11 cellular contexts compared by ENCODE assay signal in the genomic region with DNA sequence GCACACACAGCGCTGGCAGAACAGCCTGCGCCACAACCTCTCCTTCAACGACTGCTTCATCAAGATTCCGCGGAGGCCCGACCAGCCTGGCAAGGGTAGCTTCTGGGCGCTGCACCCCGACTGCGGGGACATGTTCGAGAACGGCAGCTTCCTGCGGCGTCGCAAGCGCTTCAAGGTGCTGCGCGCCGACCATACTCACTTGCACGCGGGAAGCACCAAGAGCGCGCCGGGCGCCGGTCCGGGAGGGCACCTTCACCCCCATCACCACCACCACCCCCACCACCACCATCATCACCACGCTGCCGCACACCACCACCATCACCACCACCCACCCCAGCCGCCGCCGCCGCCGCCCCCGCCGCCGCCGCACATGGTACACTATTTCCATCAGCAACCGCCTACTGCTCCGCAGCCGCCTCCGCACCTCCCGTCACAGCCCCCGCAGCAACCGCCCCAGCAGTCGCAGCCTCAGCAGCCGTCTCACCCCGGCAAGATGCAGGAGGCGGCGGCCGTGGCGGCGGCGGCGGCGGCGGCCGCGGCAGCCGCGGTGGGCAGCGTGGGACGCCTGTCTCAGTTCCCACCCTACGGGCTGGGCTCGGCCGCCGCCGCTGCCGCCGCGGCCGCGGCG. TPM values are rescaled to one million over a fixed set of nuclear protein-coding genes. Genes with fewer than 3 reads are reported as not detected.
DNase-seq lines count a peak whose midpoint lies in the region; ATAC-seq lines count a peak whose summit lies in the region.
"Had no signal": no experiment of that assay in that cellular context is flagged by ENCODE, and none has a peak within 500 bp of the region (broad histone marks: within the 10 kb centered on the region; RNA-seq: fewer than 3 reads in every experiment).

No MANE protein-coding gene starts in this region.

- peaks cover 11% of the 10 kb centered on the region for H3K36me3 Mint-ChIP-seq in activated naive CD4-positive, alpha-beta T cell treated with anti-CD3 and anti-CD28 coated beads, Interleukin-2, amount 10 ng/mL, durations not matched to agents 7 days and 5 days
- H3K36me3 Mint-ChIP-seq in activated CD4-positive, alpha-beta T cell treated with anti-CD3 and anti-CD28 coated beads, Interleukin-2, amount 10 ng/mL, durations not matched to agents 7 days and 5 days (ENCODE audit: low read depth), result peaks cover 8% of the 10 kb centered on the region
- H3K36me3 Mint-ChIP-seq in stimulated activated naive B cell treated with anti-CD40 and anti-IgM and Interleukin-4, amounts not matched to agents 10 μg/mL and 1 μg/mL and 100 μg/mL, for 72 hours, result peaks cover 7 to 17% of the 10 kb centered on the region in 2 donors

- POLR2A ChIA-PET in activated CD4-positive, alpha-beta T cell treated with anti-CD3 and anti-CD28 coated beads, Interleukin-2, amount 10 ng/mL, durations not matched to agents 7 days and 5 days (lab: Charles Lee), result no interaction called here

- H3K9me3 ChIP-seq in iPS-15b (ENCODE audit: control insufficient read depth, insufficient read depth, low read length), result no peaks in the 10 kb centered on the region
- H3K9me3 ChIP-seq: left lung had no signal

- no peaks in the 10 kb centered on the region for H3K36me3 ChIP-seq in iPS-15b (ENCODE audit: control insufficient read depth, insufficient read depth, low read length)
- H3K36me3 ChIP-seq: left lung had no signal

- H3K4me3 ChIP-seq in iPS-15b (ENCODE audit: low read depth, low read length), result peak overlapping the region; percentile 64

- H3K9ac ChIP-seq in iPS-15b (ENCODE audit: low read depth, low read length), result no peak overlapping the region

- H3K4me3 Mint-ChIP-seq in activated naive CD4-positive, alpha-beta T cell treated with anti-CD3 and anti-CD28 coated beads, Interleukin-2, amount 10 ng/mL, durations not matched to agents 7 days and 5 days, result peak overlapping the region; percentile 31
- peak overlapping the region; percentile 11 for H3K4me3 Mint-ChIP-seq in activated CD4-positive, alpha-beta T cell treated with anti-CD3 and anti-CD28 coated beads, Interleukin-2, amount 10 ng/mL, durations not matched to agents 7 days and 5 days
- peak overlapping the region; percentile 44 to 66 for H3K4me3 Mint-ChIP-seq in stimulated activated naive B cell treated with anti-CD40 and anti-IgM and Interleukin-4, amounts not matched to agents 10 μg/mL and 1 μg/mL and 100 μg/mL, for 72 hours
- H3K4me3 Mint-ChIP-seq: central memory CD8-positive, alpha-beta T cell had no signal

- ATAC-seq in stimulated activated naive B cell treated with anti-CD40 and anti-IgM and Interleukin-4, amounts not matched to agents 10 μg/mL and 1 μg/mL and 100 μg/mL, for 72 hours (replicated peaks), result no peak
- ATAC-seq in GM19395 (IDR thresholded peaks at IDR 0.05; ENCODE audit: unreplicated experiment), result no peak

- H3K4me1 ChIP-seq in iPS-15b (ENCODE audit: control insufficient read depth, insufficient read depth, low read length), result peaks cover 24% of the 10 kb centered on the region

- H3K9me3 Mint-ChIP-seq in activated naive CD4-positive, alpha-beta T cell treated with anti-CD3 and anti-CD28 coated beads, Interleukin-2, amount 10 ng/mL, durations not matched to agents 7 days and 5 days, result no peaks in the 10 kb centered on the region
- H3K9me3 Mint-ChIP-seq in activated CD4-positive, alpha-beta T cell treated with anti-CD3 and anti-CD28 coated beads, Interleukin-2, amount 10 ng/mL, durations not matched to agents 7 days and 5 days, result no peaks in the 10 kb centered on the region
- peaks cover 0 to 4% of the 10 kb centered on the region in 2 donors for H3K9me3 Mint-ChIP-seq in stimulated activated naive B cell treated with anti-CD40 and anti-IgM and Interleukin-4, amounts not matched to agents 10 μg/mL and 1 μg/mL and 100 μg/mL, for 72 hours
- H3K9me3 Mint-ChIP-seq: central memory CD8-positive, alpha-beta T cell had no signal

- peak overlapping the region; percentile 37 for H3K27ac Mint-ChIP-seq in activated naive CD4-positive, alpha-beta T cell treated with anti-CD3 and anti-CD28 coated beads, Interleukin-2, amount 10 ng/mL, durations not matched to agents 7 days and 5 days
- peak overlapping the region; percentile 69 for H3K27ac Mint-ChIP-seq in activated CD4-positive, alpha-beta T cell treated with anti-CD3 and anti-CD28 coated beads, Interleukin-2, amount 10 ng/mL, durations not matched to agents 7 days and 5 days
- H3K27ac Mint-ChIP-seq in stimulated activated naive B cell treated with anti-CD40 and anti-IgM and Interleukin-4, amounts not matched to agents 10 μg/mL and 1 μg/mL and 100 μg/mL, for 72 hours, result peak overlapping the region; percentile 90

- H3K27me3 ChIP-seq in iPS-15b (ENCODE audit: control insufficient read depth, insufficient read depth, low read length), result peaks cover 95% of the 10 kb centered on the region

- CTCF ChIA-PET in activated naive CD4-positive, alpha-beta T cell treated with anti-CD3 and anti-CD28 coated beads, Interleukin-2, amount 10 ng/mL, durations not matched to agents 7 days and 5 days (lab: Charles Lee), result interaction anchor here (1.2 kb wide), 1 partner anchor 9 kb away, joined by 3 read pairs; no protein-coding TSS in a partner anchor
- CTCF ChIA-PET in activated CD4-positive, alpha-beta T cell treated with anti-CD3 and anti-CD28 coated beads, Interleukin-2, amount 10 ng/mL, durations not matched to agents 7 days and 5 days (lab: Charles Lee), result no interaction called here

- H3K27me3 Mint-ChIP-seq in activated naive CD4-positive, alpha-beta T cell treated with anti-CD3 and anti-CD28 coated beads, Interleukin-2, amount 10 ng/mL, durations not matched to agents 7 days and 5 days, result peaks cover 98% of the 10 kb centered on the region
- H3K27me3 Mint-ChIP-seq in activated CD4-positive, alpha-beta T cell treated with anti-CD3 and anti-CD28 coated beads, Interleukin-2, amount 10 ng/mL, durations not matched to agents 7 days and 5 days, result peaks cover 80% of the 10 kb centered on the region
- H3K27me3 Mint-ChIP-seq in stimulated activated naive B cell treated with anti-CD40 and anti-IgM and Interleukin-4, amounts not matched to agents 10 μg/mL and 1 μg/mL and 100 μg/mL, for 72 hours, result peaks cover 77 to 95% of the 10 kb centered on the region in 2 donors

- no peak for DNase-seq in activated naive CD4-positive, alpha-beta T cell treated with anti-CD3 and anti-CD28 coated beads, Interleukin-2, amount 10 ng/mL, durations not matched to agents 7 days and 5 days
- no peak for DNase-seq in activated naive CD4-positive, alpha-beta T cell (lab: John Stamatoyannopoulos, UW)
- no peak for DNase-seq in activated CD4-positive, alpha-beta T cell treated with anti-CD3 and anti-CD28 coated beads, Interleukin-2, amount 10 ng/mL, durations not matched to agents 7 days and 5 days
- DNase-seq in stimulated activated naive B cell treated with anti-CD40 and anti-IgM and Interleukin-4, amounts not matched to agents 10 μg/mL and 1 μg/mL and 100 μg/mL, for 72 hours, result no peak
- DNase-seq in NCI-H146 (lab: John Stamatoyannopoulos, UW) (no peak), NAMALWA (ENCODE audit: low spot score) (no peak)

- H3K4me1 Mint-ChIP-seq in activated naive CD4-positive, alpha-beta T cell treated with anti-CD3 and anti-CD28 coated beads, Interleukin-2, amount 10 ng/mL, durations not matched to agents 7 days and 5 days, result peaks cover 17% of the 10 kb centered on the region
- H3K4me1 Mint-ChIP-seq in activated CD4-positive, alpha-beta T cell treated with anti-CD3 and anti-CD28 coated beads, Interleukin-2, amount 10 ng/mL, durations not matched to agents 7 days and 5 days, result peaks cover 16% of the 10 kb centered on the region
- peaks cover 22 to 52% of the 10 kb centered on the region in 2 donors for H3K4me1 Mint-ChIP-seq in stimulated activated naive B cell treated with anti-CD40 and anti-IgM and Interleukin-4, amounts not matched to agents 10 μg/mL and 1 μg/mL and 100 μg/mL, for 72 hours

RNA-seq across cellular contexts. Expression of a gene that starts 0.5 kb away (rescaled TPM):
- not detected for total RNA-seq in activated CD4-positive, alpha-beta T cell treated with anti-CD3 and anti-CD28 coated beads, Interleukin-2, amount 10 ng/mL, durations not matched to agents 7 days and 5 days
- total RNA-seq: left lung, renal cortical epithelial cell had no signal

Comparison
In these comparisons a context has a peak if more than half of its experiments do, and no peak if none do; other contexts are left out.
1. H3K27ac Mint-ChIP-seq: peak in every context shown above with its lines; median percentile 90 in stimulated activated naive B cell treated with anti-CD40 and anti-IgM and Interleukin-4, amounts not matched to agents 10 μg/mL and 1 μg/mL and 100 μg/mL, for 72 hours; 69 in activated CD4-positive, alpha-beta T cell treated with anti-CD3 and anti-CD28 coated beads, Interleukin-2, amount 10 ng/mL, durations not matched to agents 7 days and 5 days; 37 in activated naive CD4-positive, alpha-beta T cell treated with anti-CD3 and anti-CD28 coated beads, Interleukin-2, amount 10 ng/mL, durations not matched to agents 7 days and 5 days.